Comparison of ENCODE assay signal across 8 cellular contexts in genomic region chr1:182484531-182485257, GRCh38. TPM values are rescaled to one million over a fixed set of nuclear protein-coding genes. Genes with fewer than 3 reads are reported as not detected.
DNase-seq lines count a peak whose midpoint lies in the region; ATAC-seq, FAIRE-seq and TF ChIP-seq lines count a peak whose summit lies in the region.

No MANE protein-coding gene starts in this region.

- no peaks in the 10 kb centered on the region for H3K4me1 ChIP-seq in CD4-positive, CD25-positive, alpha-beta regulatory T cell (ENCODE audit: control insufficient read depth, insufficient read depth, low read length, poor library complexity, severe bottlenecking)

- no peak overlapping the region for H3K4me3 ChIP-seq in CD4-positive, CD25-positive, alpha-beta regulatory T cell (ENCODE audit: low read depth, low read length)

- no peak for FAIRE-seq in H54 (lab: Jason Lieb, UNC)

- peak; percentile 16 to 52 for ATAC-seq in CD4-positive, CD25-positive, alpha-beta regulatory T cell (ENCODE audit: low read depth in 2 of 2)
- ATAC-seq in GM18867 (IDR thresholded peaks at IDR 0.05; ENCODE audit: unreplicated experiment) = peak; percentile 95
- peak; percentile 90 for ATAC-seq in HG02973 (IDR thresholded peaks at IDR 0.05; ENCODE audit: unreplicated experiment)
- no peak for ATAC-seq in activated CD8-positive, alpha-beta memory T cell treated with anti-CD3 and anti-CD28 coated beads, Interleukin-2, amount 10 ng/mL, durations not matched to agents 7 days and 5 days

- H3K9me3 ChIP-seq in CD4-positive, CD25-positive, alpha-beta regulatory T cell (ENCODE audit: control insufficient read depth in 2 of 2, low read length in 2 of 2) = no peaks in the 10 kb centered on the region

- peak in 1 of 3 donors; percentile 8 for DNase-seq in CD4-positive, CD25-positive, alpha-beta regulatory T cell
- DNase-seq in NCI-H526 treated with DMSO at 0.1 percent for 48 hours (lab: John Stamatoyannopoulos, UW) (peak; percentile 27), germinal center (ENCODE audit: low spot score) (peak; percentile 81), H54 (ENCODE audit: insufficient read length, low spot score) (no peak)
- no peak for DNase-seq in stimulated activated CD4-positive, alpha-beta T cell treated with anti-CD3 and anti-CD28 coated beads, Interleukin-4, amount 100 ng/mL, for 1 hour
- DNase-seq in activated CD8-positive, alpha-beta memory T cell treated with anti-CD3 and anti-CD28 coated beads, Interleukin-2, amount 10 ng/mL, durations not matched to agents 7 days and 5 days = no peak

- no peak for TF ChIP-seq POLR2A in H54 (IDR thresholded peaks at IDR 0.05; ENCODE audit: low read depth, low read length)

- peaks cover 0 to 3% (median 0%) of the 10 kb centered on the region in 7 donors for H3K9me3 Mint-ChIP-seq in CD4-positive, CD25-positive, alpha-beta regulatory T cell
- no peaks in the 10 kb centered on the region for H3K9me3 Mint-ChIP-seq in activated CD8-positive, alpha-beta memory T cell treated with anti-CD3 and anti-CD28 coated beads, Interleukin-2, amount 10 ng/mL, durations not matched to agents 7 days and 5 days (ENCODE audit: low read depth)

- CTCF ChIA-PET in activated CD8-positive, alpha-beta memory T cell treated with anti-CD3 and anti-CD28 coated beads, Interleukin-2, amount 10 ng/mL, durations not matched to agents 7 days and 5 days (lab: Charles Lee) = interaction anchor here (1.0 kb wide), 1 partner anchor 236 kb away, joined by 4 read pairs; no protein-coding TSS in a partner anchor

- no peaks in the 10 kb centered on the region for H3K36me3 ChIP-seq in CD4-positive, CD25-positive, alpha-beta regulatory T cell (ENCODE audit: control insufficient read depth, insufficient read depth, low read length)

- no peaks in the 10 kb centered on the region for H3K4me1 Mint-ChIP-seq in CD4-positive, CD25-positive, alpha-beta regulatory T cell
- H3K4me1 Mint-ChIP-seq in activated CD8-positive, alpha-beta memory T cell treated with anti-CD3 and anti-CD28 coated beads, Interleukin-2, amount 10 ng/mL, durations not matched to agents 7 days and 5 days = no peaks in the 10 kb centered on the region

- H3K27ac ChIP-seq in CD4-positive, CD25-positive, alpha-beta regulatory T cell (ENCODE audit: insufficient read depth, low read length, poor library complexity, severe bottlenecking) = no peak overlapping the region

- no peak overlapping the region for H3K4me3 Mint-ChIP-seq in CD4-positive, CD25-positive, alpha-beta regulatory T cell
- no peak overlapping the region for H3K4me3 Mint-ChIP-seq in activated CD8-positive, alpha-beta memory T cell treated with anti-CD3 and anti-CD28 coated beads, Interleukin-2, amount 10 ng/mL, durations not matched to agents 7 days and 5 days

- H3K27me3 Mint-ChIP-seq in CD4-positive, CD25-positive, alpha-beta regulatory T cell = peaks cover 17% of the 10 kb centered on the region
- peaks cover 8% of the 10 kb centered on the region for H3K27me3 Mint-ChIP-seq in activated CD8-positive, alpha-beta memory T cell treated with anti-CD3 and anti-CD28 coated beads, Interleukin-2, amount 10 ng/mL, durations not matched to agents 7 days and 5 days

- H3K36me3 Mint-ChIP-seq in CD4-positive, CD25-positive, alpha-beta regulatory T cell = no peaks in the 10 kb centered on the region
- no peaks in the 10 kb centered on the region for H3K36me3 Mint-ChIP-seq in activated CD8-positive, alpha-beta memory T cell treated with anti-CD3 and anti-CD28 coated beads, Interleukin-2, amount 10 ng/mL, durations not matched to agents 7 days and 5 days

- H3K27ac Mint-ChIP-seq in CD4-positive, CD25-positive, alpha-beta regulatory T cell = no peak overlapping the region
- H3K27ac Mint-ChIP-seq in activated CD8-positive, alpha-beta memory T cell treated with anti-CD3 and anti-CD28 coated beads, Interleukin-2, amount 10 ng/mL, durations not matched to agents 7 days and 5 days = no peak overlapping the region

- H3K27me3 ChIP-seq in CD4-positive, CD25-positive, alpha-beta regulatory T cell (ENCODE audit: control insufficient read depth, insufficient read depth, low read length) = no peaks in the 10 kb centered on the region

RNA-seq across cellular contexts. Expression of gene RGSL1, which starts 34.7 kb away (rescaled TPM):
- total RNA-seq in CD4-positive, CD25-positive, alpha-beta regulatory T cell = not detected
- polyA plus RNA-seq in CD4-positive, CD25-positive, alpha-beta regulatory T cell = not detected
- not detected for total RNA-seq in activated CD8-positive, alpha-beta memory T cell treated with anti-CD3 and anti-CD28 coated beads, Interleukin-2, amount 10 ng/mL, durations not matched to agents 7 days and 5 days

Comparison
In these comparisons a context has a peak if more than half of its experiments do, and no peak if none do; other contexts are left out.
1. DNase-seq: peak in NCI-H526 treated with DMSO at 0.1 percent for 48 hours (single experiment) and germinal center (single experiment); none in H54 (single experiment), stimulated activated CD4-positive, alpha-beta T cell treated with anti-CD3 and anti-CD28 coated beads, Interleukin-4, amount 100 ng/mL, for 1 hour (single experiment) and activated CD8-positive, alpha-beta memory T cell treated with anti-CD3 and anti-CD28 coated beads, Interleukin-2, amount 10 ng/mL, durations not matched to agents 7 days and 5 days (single experiment).